8 cellular contexts compared by ENCODE assay signal in genomic region chr17:77371888-77372443, GRCh38.
A peak's percentile ranks its signal among the peaks of the same experiment; 100 is the strongest.
DNase-seq lines count a peak whose midpoint lies in the region; ATAC-seq and TF ChIP-seq lines count a peak whose summit lies in the region.

No MANE protein-coding gene starts in this region.

- H3K4me3 ChIP-seq in brain microvascular endothelial cell (ENCODE audit: low read depth, low read length): peak overlapping the region; percentile 75
- peak overlapping the region; percentile 78 for H3K4me3 ChIP-seq in lower lobe of right lung
- H3K4me3 ChIP-seq in tibial artery: peak overlapping the region; percentile 63 to 93

- CTCF ChIA-PET in activated CD8-positive, alpha-beta memory T cell treated with anti-CD3 and anti-CD28 coated beads, Interleukin-2, amount 10 ng/mL, durations not matched to agents 7 days and 5 days (lab: Charles Lee): interaction anchor here (2.5 to 2.8 kb wide), 2 partner anchors 17 to 41 kb away, joined by 10 to 12 read pairs; no protein-coding TSS in a partner anchor

- no peak for DNase-seq in activated CD8-positive, alpha-beta memory T cell treated with anti-CD3 and anti-CD28 coated beads, Interleukin-2, amount 10 ng/mL, durations not matched to agents 7 days and 5 days
- DNase-seq in activated CD8-positive, alpha-beta memory T cell treated with anti-CD3 and anti-CD28 coated beads for 24 hours: no peak
- DNase-seq in brain microvascular endothelial cell: no peak
- no peak for DNase-seq in lower lobe of right lung
- peak in 1 of 2 donors; percentile 66 for DNase-seq in tibial artery
- no peak for DNase-seq in SKM-1 treated with dmso at 0.1 percent for 144 hours (lab: John Stamatoyannopoulos, UW; ENCODE audit: unreplicated experiment)
- no peak for DNase-seq in KBM-7
- DNase-seq in activated CD4-positive, alpha-beta T cell treated with anti-CD3 and anti-CD28 coated beads for 48 hours: no peak

- H3K36me3 ChIP-seq in brain microvascular endothelial cell (replicated peaks) (no peaks in the 10 kb centered on the region), lower lobe of right lung (no peaks in the 10 kb centered on the region), tibial artery (no peaks in the 10 kb centered on the region)

- ATAC-seq in activated CD8-positive, alpha-beta memory T cell treated with anti-CD3 and anti-CD28 coated beads, Interleukin-2, amount 10 ng/mL, durations not matched to agents 7 days and 5 days: no peak
- ATAC-seq in lower lobe of right lung: no peak

- peaks cover 43% of the 10 kb centered on the region for H3K4me1 Mint-ChIP-seq in activated CD8-positive, alpha-beta memory T cell treated with anti-CD3 and anti-CD28 coated beads, Interleukin-2, amount 10 ng/mL, durations not matched to agents 7 days and 5 days

- H3K9me3 Mint-ChIP-seq in activated CD8-positive, alpha-beta memory T cell treated with anti-CD3 and anti-CD28 coated beads, Interleukin-2, amount 10 ng/mL, durations not matched to agents 7 days and 5 days (ENCODE audit: low read depth): no peaks in the 10 kb centered on the region

- peaks cover 7% of the 10 kb centered on the region for H3K36me3 Mint-ChIP-seq in activated CD8-positive, alpha-beta memory T cell treated with anti-CD3 and anti-CD28 coated beads, Interleukin-2, amount 10 ng/mL, durations not matched to agents 7 days and 5 days

- H3K27ac ChIP-seq in brain microvascular endothelial cell: peak overlapping the region; percentile 62
- peak overlapping the region; percentile 83 for H3K27ac ChIP-seq in lower lobe of right lung
- peak overlapping the region; percentile 88 to 97 for H3K27ac ChIP-seq in tibial artery

- no peak for TF ChIP-seq CTCF in brain microvascular endothelial cell (IDR thresholded peaks at IDR 0.05; ENCODE audit: low read depth, low read length, missing control alignments)
- no peak for TF ChIP-seq CTCF in lower lobe of right lung (IDR thresholded peaks at IDR 0.05)
- TF ChIP-seq CTCF in tibial artery (IDR thresholded peaks at IDR 0.05): no peak

- in situ Hi-C loops in brain microvascular endothelial cell (cut with HindIII; ENCODE audit: low pct_ligation_motif_present, low sequenced_read_pairs) (no loop called here), KBM-7 (cut with MboI; ENCODE audit: low pct_unique_long_range_greater_than_20kb, low sequenced_read_pairs) (no loop called here)

- H3K9me3 ChIP-seq in lower lobe of right lung (no peaks in the 10 kb centered on the region), tibial artery (no peaks in the 10 kb centered on the region)

- no peaks in the 10 kb centered on the region for H3K27me3 Mint-ChIP-seq in activated CD8-positive, alpha-beta memory T cell treated with anti-CD3 and anti-CD28 coated beads, Interleukin-2, amount 10 ng/mL, durations not matched to agents 7 days and 5 days

- intact Hi-C loops in lower lobe of right lung (cut with DNase I): no loop called here
- intact Hi-C loops in tibial artery (cut with DNase I; ENCODE audit: low total_unique reads): loop anchor here (5.0 kb wide), 1 partner anchor 55 kb away; no protein-coding TSS in a partner anchor

- H3K27me3 ChIP-seq in brain microvascular endothelial cell (replicated peaks): no peaks in the 10 kb centered on the region
- no peaks in the 10 kb centered on the region for H3K27me3 ChIP-seq in lower lobe of right lung (ENCODE audit: low read depth)
- no peaks in the 10 kb centered on the region for H3K27me3 ChIP-seq in tibial artery

- peak overlapping the region; percentile 73 for H3K27ac Mint-ChIP-seq in activated CD8-positive, alpha-beta memory T cell treated with anti-CD3 and anti-CD28 coated beads, Interleukin-2, amount 10 ng/mL, durations not matched to agents 7 days and 5 days

- peaks cover 64% of the 10 kb centered on the region for H3K4me1 ChIP-seq in lower lobe of right lung
- peaks cover 5 to 62% (median 46%) of the 10 kb centered on the region in 4 donors for H3K4me1 ChIP-seq in tibial artery

- peak overlapping the region; percentile 66 for H3K4me3 Mint-ChIP-seq in activated CD8-positive, alpha-beta memory T cell treated with anti-CD3 and anti-CD28 coated beads, Interleukin-2, amount 10 ng/mL, durations not matched to agents 7 days and 5 days
